In genomic region chr10:25015927-25016348, GRCh38 we compare ENCODE assay signal across 8 cellular contexts. TPM values are rescaled to one million over a fixed set of nuclear protein-coding genes. Genes with fewer than 3 reads are reported as not detected.
A peak's percentile ranks its signal among the peaks of the same experiment; 100 is the strongest.
DNase-seq lines count a peak whose midpoint lies in the region; ATAC-seq, FAIRE-seq and TF ChIP-seq lines count a peak whose summit lies in the region.

ENKUR (minus strand) TSS chr10:25016158; CDS start chr10:25015936, 222 bp downstream.

- H3K27me3 Mint-ChIP-seq in naive B cell = no peaks in the 10 kb centered on the region

- no peak for FAIRE-seq in RCC 7860 (lab: Jason Lieb, UNC)

- TF ChIP-seq CTCF in fibroblast of mammary gland (conservative IDR thresholded peaks at IDR 0.05; ENCODE audit: control insufficient read depth, insufficient read depth, low read depth, low read length) = no peak

- H3K36me3 Mint-ChIP-seq in naive B cell = no peaks in the 10 kb centered on the region

- H3K9me3 Mint-ChIP-seq in naive B cell = peaks cover 0 to 5% (median 0%) of the 10 kb centered on the region in 7 donors

- peak; percentile 59 for DNase-seq in DMS79 (lab: John Stamatoyannopoulos, UW)
- peak; percentile 84 for DNase-seq in H4 (ENCODE audit: low spot score)
- DNase-seq in LHCN-M2 (ENCODE audit: low read depth) = peak; percentile 90
- DNase-seq in RCC 7860 (ENCODE audit: low spot score) = peak; percentile 89
- DNase-seq in activated T-helper 1 cell treated with anti-CD3 and anti-CD28 coated beads, Interleukin-2, amount 50 U/mL, for 16 hours (ENCODE audit: low read depth in 1 of 2, low spot score in 1 of 2) = peak; percentile 85 to 92
- peak; percentile 92 for DNase-seq in fibroblast of mammary gland (ENCODE audit: low read depth)
- DNase-seq in naive B cell = peak; percentile 90
- DNase-seq in stimulated activated CD8-positive, alpha-beta memory T cell treated with anti-CD3 and anti-CD28 coated beads, Interleukin-7, amount 100 ng/mL, for 48 hours (ENCODE audit: extremely low read depth in 1 of 2, low read depth in 1 of 2) = peak; percentile 69 to 83

- ATAC-seq in naive B cell (ENCODE audit: low read depth in 2 of 2) = peak; percentile 65 to 68

- peak within 1 kb of the TSS; percentile 84 to 96 (median 94) for H3K4me3 Mint-ChIP-seq in naive B cell

- peaks cover 20 to 26% (median 24%) of the 10 kb centered on the region in 3 donors for H3K4me1 Mint-ChIP-seq in naive B cell

- H3K4me3 ChIP-seq in fibroblast of mammary gland (ENCODE audit: control insufficient read depth, low read depth, low read length) = peak within 1 kb of the TSS; percentile 74

- peak within 1 kb of the TSS; percentile 94 to 100 (median 99) for H3K27ac Mint-ChIP-seq in naive B cell

RNA-seq across cellular contexts. Expression of gene ENKUR, which starts in this region (rescaled TPM):
- total RNA-seq in H4 (2014; rRNA removed; shearing (Covaris generic)) = not detected in 2 replicates
- total RNA-seq in LHCN-M2 (2014; rRNA removed) = not detected in 2 replicates
- not detected for polyA plus RNA-seq in LHCN-M2 (2012)
- 1 to 10 TPM in 1 of 6 donors, under 1 TPM in 3, not detected in 2; 0.61 to 3.1 (median 0.70) TPM for polyA plus RNA-seq in naive B cell (ENCODE audit: low read depth in 6 of 6)

Comparison
In these comparisons a context has a peak if more than half of its experiments do, and no peak if none do; other contexts are left out.
1. Peak in every context shown above with its lines: DNase-seq, ATAC-seq and H3K4me3 ChIP-seq.
2. Peak in DNase-seq in H4; RNA of the gene not detected or under 1 TPM.
3. Peak in DNase-seq in LHCN-M2; RNA of the gene not detected or under 1 TPM.